Comparison of ENCODE assay signal across 1 cellular context in genomic region chr1:83626603-83627002, GRCh38.
TF ChIP-seq lines count a peak whose summit lies in the region.

No MANE protein-coding gene starts in this region.

TF ChIP-seq in GM12878, 131 proteins besides CTCF, POLR2A, EP300 and RAD21 (continued from another document):
- TF ChIP-seq USF2 (IDR thresholded peaks at IDR 0.05; ENCODE audit: borderline replicate concordance, low read depth, low read length) (no peak), E2F4 (IDR thresholded peaks at IDR 0.05; ENCODE audit: low read depth, low read length) (no peak), BCLAF1 (IDR thresholded peaks at IDR 0.05) (no peak), WRNIP1 (IDR thresholded peaks at IDR 0.05; ENCODE audit: borderline replicate concordance, low read depth, low read length) (no peak), ZNF274 (IDR thresholded peaks at IDR 0.05; ENCODE audit: insufficient read depth, insufficient read length) (no peak), JUNB (IDR thresholded peaks at IDR 0.05) (no peak), MXI1 (IDR thresholded peaks at IDR 0.05; ENCODE audit: low read depth, low read length) (no peak), STAT3 (IDR thresholded peaks at IDR 0.05; ENCODE audit: low read depth, low read length) (no peak), ZNF24 (IDR thresholded peaks at IDR 0.05) (no peak), BCL11A (IDR thresholded peaks at IDR 0.05; ENCODE audit: low read depth, low read length) (no peak), TAF1 (IDR thresholded peaks at IDR 0.05; ENCODE audit: borderline replicate concordance, low read depth, low read length) (no peak), POU2F2 (IDR thresholded peaks at IDR 0.05; ENCODE audit: borderline replicate concordance, low read depth, low read length) (no peak)
TF ChIP-seq in GM12878: peak in this region for 0.
